2 cellular contexts compared by ENCODE assay signal in the genomic region with DNA sequence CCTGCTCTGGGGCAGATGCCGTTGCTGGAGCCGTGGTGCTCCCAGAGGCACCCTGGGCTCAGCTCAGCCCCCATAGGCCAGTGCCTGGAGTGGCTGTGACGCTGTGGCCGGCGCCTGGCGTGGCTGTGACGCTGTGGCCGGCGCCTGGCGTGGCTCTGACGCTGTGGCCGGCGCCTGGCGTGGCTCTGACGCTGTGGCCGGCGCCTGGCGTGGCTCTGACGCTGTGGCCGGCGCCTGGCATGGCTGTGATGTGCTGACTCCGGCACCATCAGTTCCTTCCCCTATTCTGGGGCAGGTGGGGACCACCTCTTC.
A peak's percentile ranks its signal among the peaks of the same experiment; 100 is the strongest.
TF ChIP-seq lines count a peak whose summit lies in the region.

No MANE protein-coding gene starts in this region.

TF ChIP-seq in K562, 482 proteins besides CTCF, POLR2A, EP300 and RAD21:
- TF ChIP-seq, protein P1, sequence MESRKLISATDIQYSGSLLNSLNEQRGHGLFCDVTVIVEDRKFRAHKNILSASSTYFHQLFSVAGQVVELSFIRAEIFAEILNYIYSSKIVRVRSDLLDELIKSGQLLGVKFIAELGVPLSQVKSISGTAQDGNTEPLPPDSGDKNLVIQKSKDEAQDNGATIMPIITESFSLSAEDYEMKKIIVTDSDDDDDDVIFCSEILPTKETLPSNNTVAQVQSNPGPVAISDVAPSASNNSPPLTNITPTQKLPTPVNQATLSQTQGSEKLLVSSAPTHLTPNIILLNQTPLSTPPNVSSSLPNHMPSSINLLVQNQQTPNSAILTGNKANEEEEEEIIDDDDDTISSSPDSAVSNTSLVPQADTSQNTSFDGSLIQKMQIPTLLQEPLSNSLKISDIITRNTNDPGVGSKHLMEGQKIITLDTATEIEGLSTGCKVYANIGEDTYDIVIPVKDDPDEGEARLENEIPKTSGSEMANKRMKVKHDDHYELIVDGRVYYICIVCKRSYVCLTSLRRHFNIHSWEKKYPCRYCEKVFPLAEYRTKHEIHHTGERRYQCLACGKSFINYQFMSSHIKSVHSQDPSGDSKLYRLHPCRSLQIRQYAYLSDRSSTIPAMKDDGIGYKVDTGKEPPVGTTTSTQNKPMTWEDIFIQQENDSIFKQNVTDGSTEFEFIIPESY (CRISPR knock-in tag; IDR thresholded peaks at IDR 0.05): peak; percentile 66; the same call in 1 of the 2 replicates

TF ChIP-seq in H1, 55 proteins besides CTCF, POLR2A, EP300 and RAD21:
- peak; percentile 35; the same call in 1 of the 2 replicates for TF ChIP-seq EGR1 (IDR thresholded peaks at IDR 0.05; ENCODE audit: borderline replicate concordance, low read depth, low read length)
